1 cellular context compared by ENCODE assay signal in the genomic region with DNA sequence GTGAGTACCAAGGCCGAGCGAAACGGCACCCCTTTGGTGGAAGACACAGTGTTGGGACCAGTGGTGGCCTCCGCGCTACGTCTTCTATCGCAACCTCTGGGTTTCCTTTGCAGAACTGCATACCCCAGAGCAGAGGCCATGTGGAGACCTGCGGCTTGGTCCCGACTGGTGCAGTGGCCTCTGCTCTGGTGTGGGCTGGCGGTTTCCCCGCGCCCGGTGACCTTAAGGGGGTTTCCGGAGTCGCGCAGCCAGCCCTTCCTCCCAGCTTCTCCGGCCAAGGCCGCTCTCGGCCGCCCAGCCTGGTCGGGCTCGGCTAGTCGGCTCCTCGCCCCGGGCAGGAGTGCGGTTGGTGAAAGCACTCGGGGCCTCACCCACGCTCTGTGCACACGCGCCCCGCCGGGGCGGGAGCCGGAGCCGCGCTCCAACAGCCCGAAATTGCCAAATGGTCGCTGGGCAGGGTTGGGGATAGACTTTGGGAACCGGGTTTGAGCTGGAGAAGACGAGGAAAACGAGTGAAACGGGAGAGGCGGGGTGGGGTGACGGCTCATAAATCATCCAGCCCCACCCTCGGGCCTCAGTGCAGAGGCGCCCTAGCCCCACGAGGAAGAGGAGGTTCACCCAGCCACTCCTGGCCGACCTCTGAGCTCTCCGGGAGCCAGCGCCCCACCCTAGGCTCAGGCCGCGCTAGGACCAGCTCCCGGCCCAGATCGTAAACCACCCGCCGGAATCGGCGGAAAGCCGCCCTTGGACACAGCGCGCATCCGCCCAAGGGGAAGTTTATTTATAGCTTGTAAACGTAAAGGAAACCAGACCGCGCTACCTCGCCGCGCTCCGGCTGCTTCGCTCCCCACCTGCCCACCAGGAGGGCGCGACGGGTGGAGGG.
TF ChIP-seq lines count a peak whose summit lies in the region.

No MANE protein-coding gene starts in this region.

TF ChIP-seq in H1, 55 proteins besides CTCF, POLR2A, EP300 and RAD21 (continued from another document):
- TF ChIP-seq, protein P1, sequence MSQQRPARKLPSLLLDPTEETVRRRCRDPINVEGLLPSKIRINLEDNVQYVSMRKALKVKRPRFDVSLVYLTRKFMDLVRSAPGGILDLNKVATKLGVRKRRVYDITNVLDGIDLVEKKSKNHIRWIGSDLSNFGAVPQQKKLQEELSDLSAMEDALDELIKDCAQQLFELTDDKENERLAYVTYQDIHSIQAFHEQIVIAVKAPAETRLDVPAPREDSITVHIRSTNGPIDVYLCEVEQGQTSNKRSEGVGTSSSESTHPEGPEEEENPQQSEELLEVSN (IDR thresholded peaks at IDR 0.05) = no peak
- TF ChIP-seq EZH2 (IDR thresholded peaks at IDR 0.05; ENCODE audit: low read depth, low read length, severe bottlenecking) = peak; percentile 83
- TF ChIP-seq BACH1 (IDR thresholded peaks at IDR 0.05; ENCODE audit: low read length) = no peak
